Comparison of ENCODE assay signal across 21 cellular contexts in genomic region chr7:132300599-132300998, GRCh38.
"Had no signal": no experiment of that assay in that cellular context is flagged by ENCODE, and none has a peak within 500 bp of the region (broad histone marks: within the 10 kb centered on the region; RNA-seq: fewer than 3 reads in every experiment).

No MANE protein-coding gene starts in this region.

- H3K27ac ChIP-seq: RWPE1, SJSA1, SK-N-MC had no signal

- H3K27me3 ChIP-seq: MG63, SJSA1 had no signal

- H3K4me3 ChIP-seq: MG63, SJSA1, SK-N-MC had no signal

- H3K4me1 ChIP-seq: SJSA1 had no signal

- H3K36me3 ChIP-seq: MG63, SJSA1 had no signal

- ATAC-seq: HepG2 had no signal

- H3K9me3 ChIP-seq: MG63, SJSA1 had no signal

- DNase-seq: IMR-90, Karpas-422, KG1, MG63, NCI-H1105, NCI-H1417, NCI-H1436 treated with DMSO at 0.1 percent for 48 hours, NCI-H1694, NCI-H187 treated with DMSO at 0.1 percent for 48 hours, NCI-H2029 treated with DMSO at 0.1 percent for 48 hours, NCI-H2171 treated with DMSO at 0.1 percent for 48 hours, NCI-H345, NCI-H446 treated with DMSO at 0.1 percent for 48 hours, NCI-H510A treated with DMSO at 0.1 percent for 48 hours, NCI-H526, NCI-H82, SHP77 treated with DMSO at 0.1 percent for 48 hours had no signal
